ENCODE assay signal across 13 cellular contexts in genomic region chr16:84604477-84605013, GRCh38. TPM values are rescaled to one million over a fixed set of nuclear protein-coding genes. Genes with fewer than 3 reads are reported as not detected.
DNase-seq lines count a peak whose midpoint lies in the region; ATAC-seq and TF ChIP-seq lines count a peak whose summit lies in the region.
"Had no signal": no experiment of that assay in that cellular context is flagged by ENCODE, and none has a peak within 500 bp of the region (broad histone marks: within the 10 kb centered on the region; RNA-seq: fewer than 3 reads in every experiment).

No MANE protein-coding gene starts in this region.

- peaks cover 4% of the 10 kb centered on the region; the same call in 1 of the 2 replicates for H3K9me3 ChIP-seq in iPS-20b (ENCODE audit: insufficient read depth, low read depth, low read length)
- H3K9me3 ChIP-seq in transverse colon = no peaks in the 10 kb centered on the region
- H3K9me3 ChIP-seq in right cardiac atrium (ENCODE audit: control insufficient read depth, low read length) = no peaks in the 10 kb centered on the region

- H3K36me3 Mint-ChIP-seq in activated naive CD4-positive, alpha-beta T cell treated with anti-CD3 and anti-CD28 coated beads, Interleukin-2, amount 10 ng/mL, durations not matched to agents 7 days and 5 days = peaks cover 74% of the 10 kb centered on the region
- H3K36me3 Mint-ChIP-seq in WTC11 = peaks cover 13% of the 10 kb centered on the region

- peak overlapping the region; percentile 97 for H3K27ac Mint-ChIP-seq in activated naive CD4-positive, alpha-beta T cell treated with anti-CD3 and anti-CD28 coated beads, Interleukin-2, amount 10 ng/mL, durations not matched to agents 7 days and 5 days
- H3K27ac Mint-ChIP-seq in WTC11 = peak overlapping the region; percentile 82; the same call in 1 of the 2 replicates

- H3K9ac ChIP-seq in iPS-20b (ENCODE audit: low read depth, low read length) = peak overlapping the region; percentile 33; the same call in 1 of the 2 replicates

- peaks cover 95% of the 10 kb centered on the region for H3K4me1 Mint-ChIP-seq in activated naive CD4-positive, alpha-beta T cell treated with anti-CD3 and anti-CD28 coated beads, Interleukin-2, amount 10 ng/mL, durations not matched to agents 7 days and 5 days
- peaks cover 42% of the 10 kb centered on the region for H3K4me1 Mint-ChIP-seq in WTC11

- CTCF ChIA-PET in activated naive CD4-positive, alpha-beta T cell treated with anti-CD3 and anti-CD28 coated beads, Interleukin-2, amount 10 ng/mL, durations not matched to agents 7 days and 5 days (lab: Charles Lee) = interaction anchor here (0.8 kb wide), 1 partner anchor 10 kb away, joined by 3 read pairs; no protein-coding TSS in a partner anchor
- CTCF ChIA-PET in WTC11 (lab: Charles Lee) = no interaction called here

- H3K4me3 ChIP-seq in iPS-20b (ENCODE audit: low read length) = no peak overlapping the region
- no peak overlapping the region for H3K4me3 ChIP-seq in transverse colon
- no peak overlapping the region for H3K4me3 ChIP-seq in right cardiac atrium (ENCODE audit: low read length)

- in situ Hi-C loops in transverse colon (cut with MboI; ENCODE audit: low pct_ligation_motif_present in 1 of 4, low pct_unique_long_range_greater_than_20kb in 1 of 4, low sequenced_read_pairs in 3 of 4) = no loop called here

- H3K4me3 Mint-ChIP-seq in activated naive CD4-positive, alpha-beta T cell treated with anti-CD3 and anti-CD28 coated beads, Interleukin-2, amount 10 ng/mL, durations not matched to agents 7 days and 5 days = no peak overlapping the region
- H3K4me3 Mint-ChIP-seq in WTC11 = no peak overlapping the region

- ATAC-seq in WTC11 (no peak), right cardiac atrium (no peak)

- H3K27ac ChIP-seq in iPS-20b (ENCODE audit: low read length) (peak overlapping the region; percentile 48), transverse colon (peak overlapping the region in 3 of 4 donors; percentile 3 to 72 (median 34)), right cardiac atrium (ENCODE audit: low read length) (no peak overlapping the region)

- peaks cover 3% of the 10 kb centered on the region for H3K9me3 Mint-ChIP-seq in activated naive CD4-positive, alpha-beta T cell treated with anti-CD3 and anti-CD28 coated beads, Interleukin-2, amount 10 ng/mL, durations not matched to agents 7 days and 5 days
- peaks cover 8% of the 10 kb centered on the region for H3K9me3 Mint-ChIP-seq in WTC11

- intact Hi-C loops in transverse colon (cut with DNase I; ENCODE audit: low total_unique reads) (no loop called here), right cardiac atrium (cut with DNase I) (no loop called here)

- no peak for TF ChIP-seq POLR2A in transverse colon (IDR thresholded peaks at IDR 0.05)

- TF ChIP-seq EP300 in transverse colon (IDR thresholded peaks at IDR 0.05; ENCODE audit: low read depth) = no peak

- POLR2A ChIA-PET in WTC11 (lab: Charles Lee) = no interaction called here

- 84 to 90% methylated on average over 2 to 9 of the region's 9 CpGs for WGBS in transverse colon (ENCODE audit: low coverage in 1 of 2), 2 donors
- WGBS in right cardiac atrium = 78% methylated on average over 9 of the region's 9 CpGs

- H3K36me3 ChIP-seq in iPS-20b (ENCODE audit: insufficient read depth, low read depth, low read length) (peaks cover 10% of the 10 kb centered on the region), transverse colon (no peaks in the 10 kb centered on the region)

- H3K27me3 Mint-ChIP-seq in activated naive CD4-positive, alpha-beta T cell treated with anti-CD3 and anti-CD28 coated beads, Interleukin-2, amount 10 ng/mL, durations not matched to agents 7 days and 5 days = no peaks in the 10 kb centered on the region
- H3K27me3 Mint-ChIP-seq in WTC11 (ENCODE audit: low read depth) = no peaks in the 10 kb centered on the region; the same call in 1 of the 2 replicates

- no peak for DNase-seq in activated naive CD4-positive, alpha-beta T cell treated with anti-CD3 and anti-CD28 coated beads, Interleukin-2, amount 10 ng/mL, durations not matched to agents 7 days and 5 days
- no peak for DNase-seq in activated naive CD4-positive, alpha-beta T cell treated with Interleukin-2 at 50 U/mL for 16 hours
- DNase-seq in WTC11 (ENCODE audit: low spot score) (no peak), transverse colon (no peak), SW480 (ENCODE audit: low spot score) (no peak), right cardiac atrium (no peak), NCI-H524 (lab: John Stamatoyannopoulos, UW) (no peak)
- DNase-seq: activated CD4-positive, CD25-positive, alpha-beta regulatory T cell treated with anti-CD3 and anti-CD28 coated beads, Interleukin-2, amount 50 U/mL, for 72 hours; NCI-H226; Right ventricle myocardium superior; stimulated activated CD4-positive, alpha-beta T cell treated with anti-CD3 and anti-CD28 coated beads, Interleukin-15, amount 100 ng/mL, for 24 hours; stimulated activated naive CD4-positive, alpha-beta T cell had no signal

- TF ChIP-seq CTCF in WTC11 (IDR thresholded peaks at IDR 0.05) (no peak), transverse colon (IDR thresholded peaks at IDR 0.05) (no peak)

- H3K4me1 ChIP-seq in iPS-20b (ENCODE audit: insufficient read depth, low read length) (peaks cover 34% of the 10 kb centered on the region), transverse colon (peaks cover 16 to 51% (median 30%) of the 10 kb centered on the region in 4 donors), right cardiac atrium (ENCODE audit: control insufficient read depth, insufficient read depth, low read length) (no peaks in the 10 kb centered on the region)

- H3K27me3 ChIP-seq in iPS-20b (ENCODE audit: insufficient read depth, low read length) (no peaks in the 10 kb centered on the region), transverse colon (no peaks in the 10 kb centered on the region), right cardiac atrium (ENCODE audit: control insufficient read depth, insufficient read depth) (no peaks in the 10 kb centered on the region)

TF ChIP-seq in WTC11, 78 proteins besides CTCF, POLR2A, EP300 and RAD21:
- TF ChIP-seq CBFB (CRISPR knock-in tag; IDR thresholded peaks at IDR 0.05; ENCODE audit: low read depth) = no peak
- TF ChIP-seq ZNF416 (CRISPR knock-in tag; IDR thresholded peaks at IDR 0.05) = no peak
- TF ChIP-seq, protein P1, sequence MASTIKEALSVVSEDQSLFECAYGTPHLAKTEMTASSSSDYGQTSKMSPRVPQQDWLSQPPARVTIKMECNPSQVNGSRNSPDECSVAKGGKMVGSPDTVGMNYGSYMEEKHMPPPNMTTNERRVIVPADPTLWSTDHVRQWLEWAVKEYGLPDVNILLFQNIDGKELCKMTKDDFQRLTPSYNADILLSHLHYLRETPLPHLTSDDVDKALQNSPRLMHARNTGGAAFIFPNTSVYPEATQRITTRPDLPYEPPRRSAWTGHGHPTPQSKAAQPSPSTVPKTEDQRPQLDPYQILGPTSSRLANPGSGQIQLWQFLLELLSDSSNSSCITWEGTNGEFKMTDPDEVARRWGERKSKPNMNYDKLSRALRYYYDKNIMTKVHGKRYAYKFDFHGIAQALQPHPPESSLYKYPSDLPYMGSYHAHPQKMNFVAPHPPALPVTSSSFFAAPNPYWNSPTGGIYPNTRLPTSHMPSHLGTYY (CRISPR knock-in tag; IDR thresholded peaks at IDR 0.05) = no peak
- TF ChIP-seq, protein P2, sequence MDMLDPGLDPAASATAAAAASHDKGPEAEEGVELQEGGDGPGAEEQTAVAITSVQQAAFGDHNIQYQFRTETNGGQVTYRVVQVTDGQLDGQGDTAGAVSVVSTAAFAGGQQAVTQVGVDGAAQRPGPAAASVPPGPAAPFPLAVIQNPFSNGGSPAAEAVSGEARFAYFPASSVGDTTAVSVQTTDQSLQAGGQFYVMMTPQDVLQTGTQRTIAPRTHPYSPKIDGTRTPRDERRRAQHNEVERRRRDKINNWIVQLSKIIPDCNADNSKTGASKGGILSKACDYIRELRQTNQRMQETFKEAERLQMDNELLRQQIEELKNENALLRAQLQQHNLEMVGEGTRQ (CRISPR knock-in tag; IDR thresholded peaks at IDR 0.05) = no peak
- TF ChIP-seq, protein P3, sequence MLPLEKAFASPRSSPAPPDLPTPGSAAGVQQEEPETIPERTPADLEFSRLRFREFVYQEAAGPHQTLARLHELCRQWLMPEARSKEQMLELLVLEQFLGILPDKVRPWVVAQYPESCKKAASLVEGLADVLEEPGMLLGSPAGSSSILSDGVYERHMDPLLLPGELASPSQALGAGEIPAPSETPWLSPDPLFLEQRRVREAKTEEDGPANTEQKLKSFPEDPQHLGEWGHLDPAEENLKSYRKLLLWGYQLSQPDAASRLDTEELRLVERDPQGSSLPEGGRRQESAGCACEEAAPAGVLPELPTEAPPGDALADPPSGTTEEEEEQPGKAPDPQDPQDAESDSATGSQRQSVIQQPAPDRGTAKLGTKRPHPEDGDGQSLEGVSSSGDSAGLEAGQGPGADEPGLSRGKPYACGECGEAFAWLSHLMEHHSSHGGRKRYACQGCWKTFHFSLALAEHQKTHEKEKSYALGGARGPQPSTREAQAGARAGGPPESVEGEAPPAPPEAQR (CRISPR knock-in tag; IDR thresholded peaks at IDR 0.05) = no peak
- TF ChIP-seq FOXP1 (CRISPR knock-in tag; IDR thresholded peaks at IDR 0.05; ENCODE audit: borderline replicate concordance) = no peak
- no peak for TF ChIP-seq GTF2I (CRISPR knock-in tag; conservative IDR thresholded peaks at IDR 0.05)
- no peak for TF ChIP-seq SMAD4 (CRISPR knock-in tag; IDR thresholded peaks at IDR 0.05)

RNA-seq across cellular contexts. Expression of gene COTL1, which starts 13.3 kb away (rescaled TPM):
- 102 to 122 TPM (median 122 TPM) in 3 replicates for total RNA-seq in WTC11 (2021)
- 10 to 100 TPM; 31.1 to 78.9 (median 47.9) TPM for total RNA-seq in transverse colon
- 10 to 100 TPM; 12.7 to 26.9 (median 23.5) TPM for total RNA-seq in right cardiac atrium
- polyA plus RNA-seq in right cardiac atrium = 11.6 TPM

RNA-seq across cellular contexts. Expression of gene KLHL36, which starts 43.8 kb away (rescaled TPM):
- total RNA-seq in WTC11 (2021) (55.7 to 56.1 TPM (median 55.8 TPM) in 3 replicates), transverse colon (10 to 100 TPM; 38.0 to 75.5 (median 66.7) TPM), right cardiac atrium (10 to 100 TPM; 37.4 to 47.2 (median 41.1) TPM)
- polyA plus RNA-seq in right cardiac atrium = 17.2 TPM
